9 cellular contexts compared by ENCODE assay signal in the genomic region with DNA sequence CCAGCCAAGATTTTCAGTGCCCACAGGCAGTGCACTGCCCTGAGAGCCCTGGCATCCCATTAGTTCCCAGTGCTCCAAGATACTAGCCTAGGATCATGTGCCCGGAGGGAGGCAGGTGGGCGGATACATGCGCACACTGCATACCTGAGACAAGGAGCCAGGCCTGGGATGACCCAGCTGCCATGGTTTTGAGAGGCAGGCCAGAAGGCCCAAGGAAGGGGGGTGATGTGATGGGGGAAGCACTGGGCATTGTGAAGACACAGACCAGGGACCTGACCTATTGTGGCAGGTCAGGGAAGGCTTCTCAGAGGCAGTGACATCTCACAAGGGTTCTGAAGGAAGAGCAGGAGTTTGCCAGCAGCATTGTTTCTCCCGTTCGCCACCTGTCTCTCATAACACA. TPM values are rescaled to one million over a fixed set of nuclear protein-coding genes. Genes with fewer than 3 reads are reported as not detected.
A peak's percentile ranks its signal among the peaks of the same experiment; 100 is the strongest.
DNase-seq lines count a peak whose midpoint lies in the region; ATAC-seq and TF ChIP-seq lines count a peak whose summit lies in the region.
"Had no signal": no experiment of that assay in that cellular context is flagged by ENCODE, and none has a peak within 500 bp of the region (broad histone marks: within the 10 kb centered on the region; RNA-seq: fewer than 3 reads in every experiment).

No MANE protein-coding gene starts in this region.

- peaks cover 53% of the 10 kb centered on the region for H3K4me1 Mint-ChIP-seq in T-helper 2 cell treated with Interferon-gamma antibody and Interleukin-4, amounts not matched to agents 5 μg/mL and 100 μg/mL, for 36 hours (ENCODE audit: low read depth)
- peaks cover 48% of the 10 kb centered on the region for H3K4me1 Mint-ChIP-seq in activated T-helper 1 cell treated with anti-CD3 and anti-CD28 coated beads, Interleukin-12 subunit alpha, Interleukin-12 subunit beta, Interleukin-2, Interleukin-4 antibody, amounts not matched to agents 30 ng/mL and 10 ng/mL and 1 ng/mL, durations not matched to agents 14 hours and 24 hours and 36 hours (ENCODE audit: low read depth)
- H3K4me1 Mint-ChIP-seq in immature natural killer cell = peaks cover 72 to 82% of the 10 kb centered on the region in 2 donors

- peak overlapping the region; percentile 99 for H3K4me3 Mint-ChIP-seq in T-helper 2 cell treated with Interferon-gamma antibody and Interleukin-4, amounts not matched to agents 5 μg/mL and 100 μg/mL, for 36 hours
- peak overlapping the region; percentile 100 for H3K4me3 Mint-ChIP-seq in activated T-helper 1 cell treated with anti-CD3 and anti-CD28 coated beads, Interleukin-12 subunit alpha, Interleukin-12 subunit beta, Interleukin-2, Interleukin-4 antibody, amounts not matched to agents 30 ng/mL and 10 ng/mL and 1 ng/mL, durations not matched to agents 14 hours and 24 hours and 36 hours
- peak overlapping the region; percentile 94 to 98 (median 95) for H3K4me3 Mint-ChIP-seq in immature natural killer cell

- no peak for DNase-seq in T-helper 2 cell treated with Interferon-gamma antibody and Interleukin-4, amounts not matched to agents 5 μg/mL and 100 μg/mL, for 36 hours (ENCODE audit: low spot score)
- DNase-seq in T-helper 2 cell (no peak), immature natural killer cell (no peak), suprapubic skin (ENCODE audit: low spot score in 2 of 2) (no peak), NCI-H446 treated with DMSO at 0.1 percent for 48 hours (lab: John Stamatoyannopoulos, UW) (no peak), HAP-1 (ENCODE audit: low spot score in 2 of 2) (no peak)
- no peak for DNase-seq in activated T-helper 1 cell treated with anti-CD3 and anti-CD28 coated beads, Interleukin-12 subunit alpha, Interleukin-12 subunit beta, Interleukin-2, Interleukin-4 antibody, amounts not matched to agents 30 ng/mL and 10 ng/mL and 1 ng/mL, durations not matched to agents 14 hours and 24 hours and 36 hours (ENCODE audit: low spot score)

- in situ Hi-C loops in HAP-1 (cut with MboI; ENCODE audit: low sequenced_read_pairs) = no loop called here

- peak overlapping the region; percentile 99 for H3K27ac Mint-ChIP-seq in T-helper 2 cell treated with Interferon-gamma antibody and Interleukin-4, amounts not matched to agents 5 μg/mL and 100 μg/mL, for 36 hours
- peak overlapping the region; percentile 97 for H3K27ac Mint-ChIP-seq in activated T-helper 1 cell treated with anti-CD3 and anti-CD28 coated beads, Interleukin-12 subunit alpha, Interleukin-12 subunit beta, Interleukin-2, Interleukin-4 antibody, amounts not matched to agents 30 ng/mL and 10 ng/mL and 1 ng/mL, durations not matched to agents 14 hours and 24 hours and 36 hours
- H3K27ac Mint-ChIP-seq in immature natural killer cell = peak overlapping the region; percentile 98 to 99 (median 99)

- H3K36me3 ChIP-seq in suprapubic skin (peaks cover 36% of the 10 kb centered on the region), HAP-1 (replicated peaks) (peaks cover 67% of the 10 kb centered on the region)

- intact Hi-C loops in activated T-helper 1 cell treated with anti-CD3 and anti-CD28 coated beads, Interleukin-12 subunit alpha, Interleukin-12 subunit beta, Interleukin-2, Interleukin-4 antibody, amounts not matched to agents 30 ng/mL and 10 ng/mL and 1 ng/mL, durations not matched to agents 14 hours and 24 hours and 36 hours (cut with micrococcal nuclease) = loop anchor here (1.0 to 10.0 kb wide), 11 partner anchors 9 to 1596 kb away; partner anchors contain the start of genes AGO1, CDCA8, FHL3 and MTF1

- H3K27me3 ChIP-seq in suprapubic skin (no peaks in the 10 kb centered on the region), HAP-1 (ENCODE audit: low read depth) (no peaks in the 10 kb centered on the region)

- peak overlapping the region; percentile 81 for H3K4me3 ChIP-seq in suprapubic skin
- H3K4me3 ChIP-seq in HAP-1 = no peak overlapping the region

- TF ChIP-seq CTCF in suprapubic skin (IDR thresholded peaks at IDR 0.05) = no peak

- H3K36me3 Mint-ChIP-seq in T-helper 2 cell treated with Interferon-gamma antibody and Interleukin-4, amounts not matched to agents 5 μg/mL and 100 μg/mL, for 36 hours (ENCODE audit: low read depth) = peaks cover 73% of the 10 kb centered on the region
- peaks cover 69% of the 10 kb centered on the region for H3K36me3 Mint-ChIP-seq in activated T-helper 1 cell treated with anti-CD3 and anti-CD28 coated beads, Interleukin-12 subunit alpha, Interleukin-12 subunit beta, Interleukin-2, Interleukin-4 antibody, amounts not matched to agents 30 ng/mL and 10 ng/mL and 1 ng/mL, durations not matched to agents 14 hours and 24 hours and 36 hours (ENCODE audit: low read depth)
- peaks cover 2 to 31% (median 5%) of the 10 kb centered on the region in 3 donors for H3K36me3 Mint-ChIP-seq in immature natural killer cell

- no peak for ATAC-seq in HG03139 (IDR thresholded peaks at IDR 0.05; ENCODE audit: unreplicated experiment)

- WGBS in suprapubic skin = 75% methylated on average over 5 of the region's 5 CpGs

- H3K9me3 Mint-ChIP-seq in T-helper 2 cell treated with Interferon-gamma antibody and Interleukin-4, amounts not matched to agents 5 μg/mL and 100 μg/mL, for 36 hours = no peaks in the 10 kb centered on the region
- H3K9me3 Mint-ChIP-seq in activated T-helper 1 cell treated with anti-CD3 and anti-CD28 coated beads, Interleukin-12 subunit alpha, Interleukin-12 subunit beta, Interleukin-2, Interleukin-4 antibody, amounts not matched to agents 30 ng/mL and 10 ng/mL and 1 ng/mL, durations not matched to agents 14 hours and 24 hours and 36 hours = no peaks in the 10 kb centered on the region
- H3K9me3 Mint-ChIP-seq in immature natural killer cell = peaks cover 0 to 3% (median 0%) of the 10 kb centered on the region in 6 donors

- no peak for TF ChIP-seq EP300 in suprapubic skin (IDR thresholded peaks at IDR 0.05)

- H3K27ac ChIP-seq in suprapubic skin = peak overlapping the region; percentile 95

- H3K9me3 ChIP-seq in suprapubic skin (no peaks in the 10 kb centered on the region), HAP-1 (no peaks in the 10 kb centered on the region)

- no peaks in the 10 kb centered on the region for H3K27me3 Mint-ChIP-seq in T-helper 2 cell treated with Interferon-gamma antibody and Interleukin-4, amounts not matched to agents 5 μg/mL and 100 μg/mL, for 36 hours (ENCODE audit: low read depth)
- H3K27me3 Mint-ChIP-seq in activated T-helper 1 cell treated with anti-CD3 and anti-CD28 coated beads, Interleukin-12 subunit alpha, Interleukin-12 subunit beta, Interleukin-2, Interleukin-4 antibody, amounts not matched to agents 30 ng/mL and 10 ng/mL and 1 ng/mL, durations not matched to agents 14 hours and 24 hours and 36 hours (ENCODE audit: insufficient read depth) = peaks cover 2% of the 10 kb centered on the region
- H3K27me3 Mint-ChIP-seq in immature natural killer cell (ENCODE audit: low read depth in 3 of 3) = peaks cover 26 to 62% (median 27%) of the 10 kb centered on the region in 3 donors

- TF ChIP-seq POLR2A in suprapubic skin (IDR thresholded peaks at IDR 0.05) = no peak

- peaks cover 83% of the 10 kb centered on the region for H3K4me1 ChIP-seq in suprapubic skin
- peaks cover 19% of the 10 kb centered on the region for H3K4me1 ChIP-seq in HAP-1

RNA-seq across cellular contexts. Expression of gene ZC3H12A, which starts 3.6 kb away (rescaled TPM):
- total RNA-seq in activated T-helper 1 cell treated with anti-CD3 and anti-CD28 coated beads, Interleukin-12 subunit alpha, Interleukin-12 subunit beta, Interleukin-2, Interleukin-4 antibody, amounts not matched to agents 30 ng/mL and 10 ng/mL and 1 ng/mL, durations not matched to agents 14 hours and 24 hours and 36 hours = 40.4 and 44.0 TPM in 2 replicates
- 10 to 100 TPM in 2 of 3 donors, 1 to 10 TPM in 1; 9.6 to 14.6 (median 13.1) TPM for polyA plus RNA-seq in immature natural killer cell
- 100 to 1,000 TPM in 1 of 4 donors, 10 to 100 TPM in 3; 47.7 to 107 (median 56.1) TPM for total RNA-seq in suprapubic skin
- polyA plus RNA-seq: neural cell had no signal

RNA-seq across cellular contexts. Expression of gene MEAF6, which starts 36.6 kb away (rescaled TPM):
- 102 and 103 TPM in 2 replicates for total RNA-seq in activated T-helper 1 cell treated with anti-CD3 and anti-CD28 coated beads, Interleukin-12 subunit alpha, Interleukin-12 subunit beta, Interleukin-2, Interleukin-4 antibody, amounts not matched to agents 30 ng/mL and 10 ng/mL and 1 ng/mL, durations not matched to agents 14 hours and 24 hours and 36 hours
- polyA plus RNA-seq in immature natural killer cell = 100 to 1,000 TPM; 147 to 185 (median 181) TPM
- 100 to 1,000 TPM in 1 of 4 donors, 10 to 100 TPM in 3; 63.6 to 105 (median 68.7) TPM for total RNA-seq in suprapubic skin
